10 cellular contexts compared by ENCODE assay signal in the genomic region with DNA sequence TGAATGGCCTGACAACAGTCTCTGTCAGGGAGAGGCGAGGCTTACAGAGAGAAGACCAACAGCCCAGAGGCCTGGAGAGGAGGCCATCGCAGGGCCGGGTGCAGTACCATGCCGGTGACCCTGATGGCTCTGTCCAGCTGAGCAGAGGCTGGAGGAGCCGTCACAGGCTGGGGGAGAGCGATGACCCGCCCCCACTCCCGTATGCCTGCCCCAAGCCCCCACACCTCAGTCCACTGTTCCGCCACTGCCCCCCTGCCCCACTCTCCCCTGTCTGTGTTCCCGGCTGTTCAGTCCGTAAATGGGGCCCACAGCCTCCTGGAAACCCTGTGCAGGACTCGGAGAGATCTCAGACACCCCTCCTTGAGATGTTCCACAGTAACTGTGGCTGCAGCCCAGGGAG.
"Had no signal": no experiment of that assay in that cellular context is flagged by ENCODE, and none has a peak within 500 bp of the region (broad histone marks: within the 10 kb centered on the region; RNA-seq: fewer than 3 reads in every experiment).

No MANE protein-coding gene starts in this region.

- H3K36me3 ChIP-seq: ovary had no signal

- H3K9me3 ChIP-seq: ovary had no signal

- H3K4me3 ChIP-seq: ovary, skin epidermis had no signal

- H3K27ac ChIP-seq: ovary had no signal

- DNase-seq: activated CD4-positive, CD25-positive, alpha-beta regulatory T cell; immature natural killer cell; mesendoderm; T-helper 2 cell; trophoblast cell had no signal

- H3K27me3 ChIP-seq: ovary had no signal

- ATAC-seq: activated naive CD4-positive, alpha-beta T cell treated with anti-CD3 and anti-CD28 coated beads, Interleukin-2, amount 50 U/mL, for 72 hours; esophagus mucosa had no signal

- FAIRE-seq: TTC549 had no signal
